In genomic region chr12:21419009-21419699, GRCh38 we compare ENCODE assay signal across 15 cellular contexts. TPM values are rescaled to one million over a fixed set of nuclear protein-coding genes. Genes with fewer than 3 reads are reported as not detected.
DNase-seq lines count a peak whose midpoint lies in the region; TF ChIP-seq lines count a peak whose summit lies in the region.
"Not testable (repeated sequence)": the region's sequence is repeated elsewhere in the genome, so short reads cannot be mapped to it uniquely, and the experiment has no call there.
"Had no signal": no experiment of that assay in that cellular context is flagged by ENCODE, and none has a peak within 500 bp of the region (broad histone marks: within the 10 kb centered on the region; RNA-seq: fewer than 3 reads in every experiment).

No MANE protein-coding gene starts in this region.

- not testable (repeated sequence) for H2BK120ac ChIP-seq in neuronal stem cell (ENCODE audit: low read depth, low read length)

- not testable (repeated sequence) for H3K4ac ChIP-seq in neuronal stem cell (ENCODE audit: low read length)

- not testable (repeated sequence) for H3K9ac ChIP-seq in HUES48 (ENCODE audit: low read depth, low read length); neuronal stem cell (ENCODE audit: low read depth, low read length, poor library complexity)
- H3K9ac ChIP-seq in iPS-15b (ENCODE audit: low read depth, low read length): peak overlapping the region; percentile 60

- H3K14ac ChIP-seq in neuronal stem cell (ENCODE audit: low read length): not testable (repeated sequence)

- H3K4me1 ChIP-seq in HUES48 (ENCODE audit: control insufficient read depth, insufficient read depth, low read length); iPS-15b (ENCODE audit: control insufficient read depth, insufficient read depth, low read length); neuronal stem cell (ENCODE audit: control insufficient read depth in 2 of 2, insufficient read depth in 1 of 2, low read depth in 1 of 2, low read length in 2 of 2): not testable (repeated sequence)

- H2AFZ ChIP-seq in neuronal stem cell (ENCODE audit: low read length): peak overlapping the region; percentile 68

- H3K4me1 Mint-ChIP-seq in chondrocyte (ENCODE audit: low read depth): not testable (repeated sequence)

- H3K79me1 ChIP-seq in neuronal stem cell (ENCODE audit: low read depth, low read length): not testable (repeated sequence)

- H2AK5ac ChIP-seq in neuronal stem cell (ENCODE audit: low read depth, low read length): not testable (repeated sequence)

- H4K8ac ChIP-seq in neuronal stem cell (ENCODE audit: low read depth, low read length): not testable (repeated sequence)

- DNase-seq in DMS53 treated with DMSO at 0.1 percent for 48 hours (lab: John Stamatoyannopoulos, UW; ENCODE audit: unreplicated experiment) (peak; percentile 74), NCI-H2171 (lab: John Stamatoyannopoulos, UW) (peak; percentile 22), NCI-H748 (lab: John Stamatoyannopoulos, UW; ENCODE audit: unreplicated experiment) (peak; percentile 60)
- not testable (repeated sequence) for DNase-seq in chondrocyte (ENCODE audit: low spot score); neuronal stem cell (ENCODE audit: low spot score)

- not testable (repeated sequence) for H3K27me3 ChIP-seq in HUES48 (ENCODE audit: control insufficient read depth, insufficient read depth, low read length); iPS-15b (ENCODE audit: control insufficient read depth, insufficient read depth, low read length); neuronal stem cell (ENCODE audit: control insufficient read depth in 3 of 3, insufficient read depth in 3 of 3, low read depth in 1 of 3, low read length in 3 of 3)

- not testable (repeated sequence) for H3K18ac ChIP-seq in neuronal stem cell (ENCODE audit: low read length)

- H3K4me3 ChIP-seq in HUES48 (ENCODE audit: low read depth, low read length) (peak overlapping the region; percentile 17; the same call in 1 of the 2 replicates), iPS-15b (ENCODE audit: low read depth, low read length) (peak overlapping the region; percentile 58)
- H3K4me3 ChIP-seq in neuronal stem cell (ENCODE audit: low read length in 2 of 2): not testable (repeated sequence)

- H2BK15ac ChIP-seq in neuronal stem cell (ENCODE audit: low read length): not testable (repeated sequence)

- H3K36me3 ChIP-seq in HUES48 (ENCODE audit: control insufficient read depth, insufficient read depth, low read length); iPS-15b (ENCODE audit: control insufficient read depth, insufficient read depth, low read length); neuronal stem cell (replicated peaks in 1 of 2; ENCODE audit: control insufficient read depth in 2 of 2, insufficient read depth in 2 of 2, low read length in 2 of 2): not testable (repeated sequence)

- H3K9me3 Mint-ChIP-seq in chondrocyte (ENCODE audit: low read depth): not testable (repeated sequence)

- peak overlapping the region; percentile 19 for H3K4me3 Mint-ChIP-seq in chondrocyte (ENCODE audit: unreplicated experiment)

- not testable (repeated sequence) for H2BK12ac ChIP-seq in neuronal stem cell (ENCODE audit: low read length)

- not testable (repeated sequence) for H3K27ac ChIP-seq in HUES48 (ENCODE audit: low read depth, low read length); neuronal stem cell (replicated peaks; ENCODE audit: low read length)

- not testable (repeated sequence) for H3K36me3 Mint-ChIP-seq in chondrocyte (ENCODE audit: low read depth)

- TF ChIP-seq CTCF in chondrocyte (IDR thresholded peaks at IDR 0.05): not testable (repeated sequence)

- not testable (repeated sequence) for H3K27ac Mint-ChIP-seq in chondrocyte (ENCODE audit: unreplicated experiment)

- H3K4me2 ChIP-seq in neuronal stem cell (ENCODE audit: insufficient read depth, low read length, poor library complexity, severe bottlenecking): not testable (repeated sequence)

- H3K27me3 Mint-ChIP-seq in chondrocyte (ENCODE audit: low read depth): not testable (repeated sequence)

- not testable (repeated sequence) for H4K91ac ChIP-seq in neuronal stem cell (ENCODE audit: low read depth, low read length, poor library complexity)

- not testable (repeated sequence) for H3K23ac ChIP-seq in neuronal stem cell (ENCODE audit: low read depth, low read length, poor library complexity)

- not testable (repeated sequence) for H2BK5ac ChIP-seq in neuronal stem cell (ENCODE audit: low read length)

- H3K9me3 ChIP-seq in HUES48 (ENCODE audit: control insufficient read depth, insufficient read depth, low read length); iPS-15b (ENCODE audit: control insufficient read depth, insufficient read depth, low read length); neuronal stem cell (replicated peaks in 1 of 2; ENCODE audit: control insufficient read depth in 2 of 2, insufficient read depth in 1 of 2, low read depth in 1 of 2, low read length in 2 of 2): not testable (repeated sequence)

- no CpG with 5 or more reads among the region's 30 CpGs for WGBS in neuronal stem cell (ENCODE audit: extremely low coverage in 2 of 2, insufficient read length in 2 of 2, insufficient replicate concordance in 1 of 2), 2 donors

RNA-seq across cellular contexts. Expression of gene PYROXD1, which starts 18.3 kb away (rescaled TPM):
- 15.4 to 19.8 TPM (median 17.1 TPM) in 3 replicates for total RNA-seq in chondrocyte
- 2.9 TPM for polyA plus RNA-seq in neuronal stem cell (2013, experiment 1 of 2)
- polyA plus RNA-seq in neuronal stem cell (2013, experiment 2 of 2): 3.0 TPM

RNA-seq across cellular contexts. Expression of gene IAPP, which starts 46.5 kb away (rescaled TPM):
- not detected in 3 replicates for total RNA-seq in chondrocyte
- polyA plus RNA-seq in neuronal stem cell (2013, experiment 1 of 2): 0.21 TPM
- 0.17 TPM for polyA plus RNA-seq in neuronal stem cell (2013, experiment 2 of 2)
- total RNA-seq: A673; CD4-positive, alpha-beta memory T cell; G401; HFFc6; HT1080; IMR-90; SJCRH30; T-helper 17 cell had no signal
- polyA plus RNA-seq: CD4-positive, alpha-beta memory T cell; IMR-90 had no signal
